In the genomic region with DNA sequence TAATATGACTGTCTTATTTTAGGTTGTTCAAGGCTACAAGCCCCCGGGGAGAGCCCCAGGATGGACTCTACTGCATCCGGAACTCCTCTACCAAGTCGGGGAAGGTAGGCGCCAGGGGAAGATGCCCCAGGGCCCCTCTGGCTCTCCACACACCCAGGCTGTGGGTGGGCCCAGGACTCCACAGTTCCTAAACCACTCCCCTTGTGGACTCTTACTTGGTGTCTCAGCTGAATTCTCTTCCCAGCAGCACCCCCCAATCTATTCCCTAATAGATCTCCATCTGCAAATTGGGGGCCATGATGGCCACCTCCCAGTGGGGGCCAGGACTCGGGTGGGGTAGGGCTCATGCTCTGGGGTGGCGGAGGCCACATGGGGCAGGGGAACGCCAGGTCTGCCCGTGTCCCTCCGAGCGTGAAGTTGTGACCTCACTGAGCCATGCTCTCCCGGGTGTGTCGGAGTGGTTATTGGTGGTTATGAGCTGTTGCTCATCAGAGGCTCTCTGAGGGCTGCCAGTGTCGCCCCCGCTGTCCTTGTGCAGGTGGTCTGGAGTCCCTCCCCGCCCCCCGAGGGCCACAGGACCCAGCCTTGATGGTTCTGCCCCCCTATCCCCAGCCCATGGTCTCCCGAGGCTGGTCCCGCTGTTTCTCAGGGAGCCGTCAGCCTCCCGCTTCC, we compare ENCODE assay signal across 12 cellular contexts. TPM values are rescaled to one million over a fixed set of nuclear protein-coding genes. Genes with fewer than 3 reads are reported as not detected.
DNase-seq lines count a peak whose midpoint lies in the region; ATAC-seq and TF ChIP-seq lines count a peak whose summit lies in the region.
"Had no signal": no experiment of that assay in that cellular context is flagged by ENCODE, and none has a peak within 500 bp of the region (broad histone marks: within the 10 kb centered on the region; RNA-seq: fewer than 3 reads in every experiment).

No MANE protein-coding gene starts in this region.

- no peak overlapping the region for H3K4me3 Mint-ChIP-seq in activated CD4-positive, alpha-beta T cell treated with anti-CD3 and anti-CD28 coated beads for 36 hours
- H3K4me3 Mint-ChIP-seq: activated naive CD8-positive, alpha-beta T cell had no signal

- H3K36me3 ChIP-seq in gastroesophageal sphincter: peaks cover 0 to 86% of the 10 kb centered on the region in 2 donors

- H3K4me1 ChIP-seq in gastroesophageal sphincter: peaks cover 0 to 20% (median 4%) of the 10 kb centered on the region in 3 donors
- H3K4me1 ChIP-seq: foreskin keratinocyte had no signal

- intact Hi-C loops in activated CD4-positive, alpha-beta T cell treated with anti-CD3 and anti-CD28 coated beads for 36 hours (cut with DNase I, micrococcal nuclease): no loop called here

- POLR2A ChIA-PET in activated CD4-positive, alpha-beta T cell treated with anti-CD3 and anti-CD28 coated beads for 36 hours (lab: Charles Lee): no interaction called here

- no peak for TF ChIP-seq CTCF in GM13976 (IDR thresholded peaks at IDR 0.05; ENCODE audit: borderline replicate concordance, control extremely low read depth, extremely low read depth, insufficient read depth, missing control alignments)
- no peak for TF ChIP-seq CTCF in gastroesophageal sphincter (IDR thresholded peaks at IDR 0.05)

- no peak overlapping the region for H3K27ac ChIP-seq in gastroesophageal sphincter
- H3K27ac ChIP-seq: foreskin keratinocyte, pancreas had no signal

- H3K27ac Mint-ChIP-seq in activated CD4-positive, alpha-beta T cell treated with anti-CD3 and anti-CD28 coated beads for 36 hours: no peak overlapping the region
- H3K27ac Mint-ChIP-seq: activated naive CD8-positive, alpha-beta T cell had no signal

- 100% methylated on average over 2 of the region's 20 CpGs; no CpG with 5 or more reads in 1 of the 2 donors for WGBS in gastroesophageal sphincter (ENCODE audit: low coverage in 1 of 2), 2 donors

- peak; percentile 87 for DNase-seq in GM13976 (ENCODE audit: low spot score)
- DNase-seq in islet precursor cell: peak; percentile 34
- DNase-seq in NCI-H345 (lab: John Stamatoyannopoulos, UW): no peak
- DNase-seq in activated CD4-positive, alpha-beta T cell treated with anti-CD3 and anti-CD28 coated beads for 36 hours: no peak
- DNase-seq in kidney tubule cell (ENCODE audit: low spot score): no peak
- DNase-seq: foreskin keratinocyte, SHP77 treated with DMSO at 0.1 percent for 48 hours had no signal

- no peaks in the 10 kb centered on the region for H3K27me3 Mint-ChIP-seq in activated CD4-positive, alpha-beta T cell treated with anti-CD3 and anti-CD28 coated beads for 36 hours
- H3K27me3 Mint-ChIP-seq: activated naive CD8-positive, alpha-beta T cell had no signal

- H3K4me1 Mint-ChIP-seq in activated CD4-positive, alpha-beta T cell treated with anti-CD3 and anti-CD28 coated beads for 36 hours: peaks cover 23% of the 10 kb centered on the region

- ATAC-seq in GM19397 (IDR thresholded peaks at IDR 0.05; ENCODE audit: unreplicated experiment): peak; percentile 62
- peak; percentile 60 for ATAC-seq in HG03108 (IDR thresholded peaks at IDR 0.05; ENCODE audit: unreplicated experiment)
- no peak for ATAC-seq in activated CD4-positive, alpha-beta T cell treated with anti-CD3 and anti-CD28 coated beads for 36 hours
- no peak for ATAC-seq in gastroesophageal sphincter
- ATAC-seq: foreskin keratinocyte, pancreas had no signal

- peaks cover 24% of the 10 kb centered on the region for H3K36me3 Mint-ChIP-seq in activated CD4-positive, alpha-beta T cell treated with anti-CD3 and anti-CD28 coated beads for 36 hours (ENCODE audit: low read depth)
- H3K36me3 Mint-ChIP-seq: activated naive CD8-positive, alpha-beta T cell had no signal

- TF ChIP-seq POLR2A in gastroesophageal sphincter (IDR thresholded peaks at IDR 0.05): no peak

- no peaks in the 10 kb centered on the region for H3K9me3 ChIP-seq in gastroesophageal sphincter
- H3K9me3 ChIP-seq: pancreas had no signal

- H3K4me3 ChIP-seq in gastroesophageal sphincter: no peak overlapping the region
- H3K4me3 ChIP-seq: pancreas had no signal

- H3K27me3 ChIP-seq in gastroesophageal sphincter: no peaks in the 10 kb centered on the region
- H3K27me3 ChIP-seq: foreskin keratinocyte, pancreas had no signal

- CTCF ChIA-PET in activated CD4-positive, alpha-beta T cell treated with anti-CD3 and anti-CD28 coated beads for 36 hours (lab: Charles Lee): no interaction called here

- TF ChIP-seq EP300 in gastroesophageal sphincter (IDR thresholded peaks at IDR 0.05): no peak

- in situ Hi-C loops in GM13976 (cut with MboI; ENCODE audit: low sequenced_read_pairs, unreplicated experiment): no loop called here

- H3K9me3 Mint-ChIP-seq in activated CD4-positive, alpha-beta T cell treated with anti-CD3 and anti-CD28 coated beads for 36 hours (ENCODE audit: low read depth): no peaks in the 10 kb centered on the region

RNA-seq across cellular contexts. Expression of gene ADD1, which starts 11.2 kb away (rescaled TPM):
- 100 to 1,000 TPM; 196 to 206 TPM for total RNA-seq in activated CD4-positive, alpha-beta T cell treated with anti-CD3 and anti-CD28 coated beads for 36 hours
- 100 to 1,000 TPM; 230 to 384 (median 297) TPM for total RNA-seq in gastroesophageal sphincter

RNA-seq across cellular contexts. Expression of gene SH3BP2, which starts 39.6 kb away (rescaled TPM):
- 10 to 100 TPM; 63.3 to 68.3 TPM for total RNA-seq in activated CD4-positive, alpha-beta T cell treated with anti-CD3 and anti-CD28 coated beads for 36 hours
- total RNA-seq in gastroesophageal sphincter: 10 to 100 TPM; 26.8 to 36.4 (median 29.3) TPM

Comparison
In these comparisons a context has a peak if more than half of its experiments do, and no peak if none do; other contexts are left out.
1. DNase-seq: peak in GM13976 (single experiment) and islet precursor cell (single experiment); none in NCI-H345 (single experiment), activated CD4-positive, alpha-beta T cell treated with anti-CD3 and anti-CD28 coated beads for 36 hours (single experiment) and kidney tubule cell (single experiment).
2. ATAC-seq: peak in GM19397 (single experiment) and HG03108 (single experiment); none in activated CD4-positive, alpha-beta T cell treated with anti-CD3 and anti-CD28 coated beads for 36 hours (single experiment) and gastroesophageal sphincter (single experiment).